17 cellular contexts compared by ENCODE assay signal in the genomic region with DNA sequence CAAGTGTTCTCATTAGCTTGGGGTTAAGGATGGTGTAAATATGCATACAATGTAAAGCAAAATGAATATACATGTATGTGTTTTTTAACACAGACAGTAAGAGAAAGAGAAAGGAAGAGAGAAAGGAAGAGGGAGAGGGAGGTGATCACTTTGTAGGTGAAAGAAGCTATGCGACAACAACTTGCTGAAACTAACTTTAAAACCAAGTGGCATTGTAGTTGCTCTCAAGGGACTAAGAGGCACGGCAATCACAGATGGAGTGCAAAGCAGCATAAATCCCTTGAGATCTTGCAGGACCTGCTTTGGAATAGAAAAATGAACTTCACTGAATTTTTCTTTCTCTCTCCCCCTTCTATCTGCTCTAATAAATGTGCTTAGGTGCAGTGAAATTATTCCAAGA.
DNase-seq lines count a peak whose midpoint lies in the region; ATAC-seq and TF ChIP-seq lines count a peak whose summit lies in the region.
"Had no signal": no experiment of that assay in that cellular context is flagged by ENCODE, and none has a peak within 500 bp of the region (broad histone marks: within the 10 kb centered on the region; RNA-seq: fewer than 3 reads in every experiment).

No MANE protein-coding gene starts in this region.

- no peak overlapping the region for H3K27ac ChIP-seq in uterus
- H3K27ac ChIP-seq: HL-60 had no signal

- no peaks in the 10 kb centered on the region for H3K4me1 ChIP-seq in uterus

- H3K36me3 ChIP-seq in uterus = no peaks in the 10 kb centered on the region

- TF ChIP-seq POLR2A in uterus (IDR thresholded peaks at IDR 0.05) = no peak

- H3K9me3 Mint-ChIP-seq in glutamatergic neuron (ENCODE audit: unreplicated experiment) = no peaks in the 10 kb centered on the region
- H3K9me3 Mint-ChIP-seq: CD4-positive, alpha-beta T cell had no signal

- intact Hi-C loops in uterus (cut with DNase I; ENCODE audit: low total_unique reads) = no loop called here

- H3K36me3 Mint-ChIP-seq in glutamatergic neuron (ENCODE audit: unreplicated experiment) = no peaks in the 10 kb centered on the region

- ATAC-seq in GM19463 (IDR thresholded peaks at IDR 0.05; ENCODE audit: unreplicated experiment) (peak; percentile 66), HG03354 (IDR thresholded peaks at IDR 0.05; ENCODE audit: poor library complexity, severe bottlenecking, unreplicated experiment) (peak; percentile 56), HG02870 (IDR thresholded peaks at IDR 0.05; ENCODE audit: unreplicated experiment) (no peak)
- ATAC-seq: HCT116 had no signal

- no peaks in the 10 kb centered on the region for H3K27me3 Mint-ChIP-seq in glutamatergic neuron (ENCODE audit: unreplicated experiment)
- H3K27me3 Mint-ChIP-seq: CD4-positive, alpha-beta T cell had no signal

- peak overlapping the region; percentile 69 for H3K4me3 Mint-ChIP-seq in glutamatergic neuron (ENCODE audit: unreplicated experiment)
- H3K4me3 Mint-ChIP-seq: CD4-positive, alpha-beta T cell had no signal

- no peak overlapping the region for H3K27ac Mint-ChIP-seq in glutamatergic neuron (ENCODE audit: unreplicated experiment)
- H3K27ac Mint-ChIP-seq: CD4-positive, alpha-beta T cell had no signal

- peaks cover 23% of the 10 kb centered on the region for H3K4me1 Mint-ChIP-seq in glutamatergic neuron (ENCODE audit: low read depth, unreplicated experiment)

- no peaks in the 10 kb centered on the region for H3K27me3 ChIP-seq in uterus

- TF ChIP-seq CTCF in glutamatergic neuron (IDR thresholded peaks at IDR 0.05; ENCODE audit: partially characterized antibody, unreplicated experiment) = no peak
- TF ChIP-seq CTCF in uterus (IDR thresholded peaks at IDR 0.05) = no peak

- H3K4me3 ChIP-seq in uterus = no peak overlapping the region

- H3K9me3 ChIP-seq in uterus = no peaks in the 10 kb centered on the region

- DNase-seq in NCI-H82 (lab: John Stamatoyannopoulos, UW) (peak; percentile 38), NCI-H82 treated with DMSO at 0.1 percent for 48 hours (lab: John Stamatoyannopoulos, UW; ENCODE audit: unreplicated experiment) (no peak), glutamatergic neuron (no peak), pons (ENCODE audit: low spot score) (no peak), uterus (no peak)
- DNase-seq: 8988T; AML-193; C1 segment of cervical spinal cord; CD4-positive, alpha-beta T cell; DMS153; DMS79 treated with DMSO at 0.1 percent for 48 hours; EL had no signal
